18 cellular contexts compared by ENCODE assay signal in genomic region chr13:109671919-109672318, GRCh38.
"Had no signal": no experiment of that assay in that cellular context is flagged by ENCODE, and none has a peak within 500 bp of the region (broad histone marks: within the 10 kb centered on the region; RNA-seq: fewer than 3 reads in every experiment).

No MANE protein-coding gene starts in this region.

- H3K4me1 ChIP-seq: right atrium auricular region, suprapubic skin, thyroid gland had no signal

- H3K27ac ChIP-seq: heart left ventricle, ovary, right atrium auricular region, skin epidermis, suprapubic skin, thyroid gland had no signal

- H3K27me3 Mint-ChIP-seq: type B pancreatic cell had no signal

- H3K9me3 ChIP-seq: heart left ventricle, ovary, right atrium auricular region, sigmoid colon, suprapubic skin, thyroid gland had no signal

- H3K4me3 ChIP-seq: heart left ventricle, ovary, right atrium auricular region, sigmoid colon, skin epidermis, suprapubic skin, thyroid gland had no signal

- FAIRE-seq: frontal cortex, islet of Langerhans, urothelium cell line had no signal

- H3K27ac Mint-ChIP-seq: naive thymus-derived CD4-positive, alpha-beta T cell; nephron progenitor cell; type B pancreatic cell had no signal

- H3K4me3 Mint-ChIP-seq: naive thymus-derived CD4-positive, alpha-beta T cell; nephron progenitor cell; type B pancreatic cell had no signal

- H3K27me3 ChIP-seq: ovary, right atrium auricular region, sigmoid colon, suprapubic skin, thyroid gland had no signal

- DNase-seq: heart left ventricle; hypothalamus; kidney glomerular epithelial cell; naive thymus-derived CD4-positive, alpha-beta T cell; nephron progenitor cell; nucleus accumbens; ovary; sigmoid colon; stimulated activated CD4-positive, alpha-beta T cell treated with anti-CD3 and anti-CD28 coated beads, Interleukin-12 subunit alpha, Interleukin-12 subunit beta, amount 100 ng/mL, for 4 hours; stimulated activated naive CD4-positive, alpha-beta T cell treated with Interleukin-2 at 50 U/mL for 16 hours; thyroid gland had no signal

- H3K9me3 Mint-ChIP-seq: nephron progenitor cell, type B pancreatic cell had no signal

- H3K36me3 Mint-ChIP-seq: naive thymus-derived CD4-positive, alpha-beta T cell; type B pancreatic cell had no signal

- H3K36me3 ChIP-seq: heart left ventricle, ovary, right atrium auricular region, sigmoid colon, suprapubic skin, thyroid gland had no signal
